20 cellular contexts compared by ENCODE assay signal in genomic region chr13:30800107-30800506, GRCh38.
DNase-seq lines count a peak whose midpoint lies in the region; ATAC-seq and TF ChIP-seq lines count a peak whose summit lies in the region.
"Had no signal": no experiment of that assay in that cellular context is flagged by ENCODE, and none has a peak within 500 bp of the region (broad histone marks: within the 10 kb centered on the region; RNA-seq: fewer than 3 reads in every experiment).

No MANE protein-coding gene starts in this region.

- peak overlapping the region; percentile 46 for H3K27ac ChIP-seq in A673 (ENCODE audit: low read depth, low read length, poor library complexity, severe bottlenecking)
- H3K27ac ChIP-seq in SJSA1: peak overlapping the region; percentile 78
- peak overlapping the region; percentile 7 for H3K27ac ChIP-seq in hepatocyte
- peak overlapping the region; percentile 48 to 65 for H3K27ac ChIP-seq in prostate gland
- H3K27ac ChIP-seq: KMS-11 had no signal

- CTCF ChIA-PET in A673 (lab: Charles Lee): no interaction called here

- H2AFZ ChIP-seq in hepatocyte: no peak overlapping the region

- TF ChIP-seq CTCF in A673 (conservative IDR thresholded peaks at IDR 0.05; ENCODE audit: low read depth, low read length) (no peak), hepatocyte (IDR thresholded peaks at IDR 0.05; ENCODE audit: poor library complexity) (no peak), prostate gland (IDR thresholded peaks at IDR 0.05) (no peak)

- no peaks in the 10 kb centered on the region for H3K27me3 Mint-ChIP-seq in activated T-helper 17 cell treated with anti-CD3 and anti-CD28 coated beads, Interleukin-2, amount 50 U/mL, for 72 hours

- no peak overlapping the region for H3K4me2 ChIP-seq in hepatocyte
- H3K4me2 ChIP-seq: KMS-11 had no signal

- no peaks in the 10 kb centered on the region for H4K20me1 ChIP-seq in hepatocyte (ENCODE audit: insufficient read depth, poor library complexity, severe bottlenecking)

- intact Hi-C loops in A673 (cut with micrococcal nuclease; ENCODE audit: unreplicated experiment): loop anchor here (5.0 to 10.0 kb wide), 3 partner anchors 215 to 388 kb away; partner anchors contain the start of gene HMGB1
- intact Hi-C loops in prostate gland (cut with DNase I): loop anchor here (5.0 kb wide), 8 partner anchors 67 to 668 kb away; partner anchors contain the start of genes HMGB1 and USPL1

- no peak for TF ChIP-seq POLR2A in prostate gland (IDR thresholded peaks at IDR 0.05)

- H3K27me3 ChIP-seq in A673 (replicated peaks; ENCODE audit: insufficient read depth, low read depth, low read length, poor library complexity) (no peaks in the 10 kb centered on the region), SJSA1 (replicated peaks) (no peaks in the 10 kb centered on the region), hepatocyte (no peaks in the 10 kb centered on the region), prostate gland (replicated peaks; ENCODE audit: insufficient read depth) (no peaks in the 10 kb centered on the region)

- 100% methylated on average over 2 of the region's 2 CpGs for WGBS in hepatocyte (ENCODE audit: low lambda C conversion rate, missing lambda C conversion rate)
- WGBS in prostate gland: 81% methylated on average over 2 of the region's 2 CpGs

- H3K4me3 ChIP-seq in A673 (ENCODE audit: low read depth, low read length, poor library complexity, severe bottlenecking) (no peak overlapping the region), SJSA1 (no peak overlapping the region), hepatocyte (no peak overlapping the region), prostate gland (no peak overlapping the region)

- no peaks in the 10 kb centered on the region for H3K36me3 Mint-ChIP-seq in activated T-helper 17 cell treated with anti-CD3 and anti-CD28 coated beads, Interleukin-2, amount 50 U/mL, for 72 hours (ENCODE audit: low read depth)

- no peak overlapping the region for H3K4me3 Mint-ChIP-seq in activated T-helper 17 cell treated with anti-CD3 and anti-CD28 coated beads, Interleukin-2, amount 50 U/mL, for 72 hours

- H3K79me2 ChIP-seq in hepatocyte: no peaks in the 10 kb centered on the region

- no peaks in the 10 kb centered on the region for H3K9me2 ChIP-seq in hepatocyte (replicated peaks; ENCODE audit: insufficient read depth)

- H3K9me3 Mint-ChIP-seq in activated T-helper 17 cell treated with anti-CD3 and anti-CD28 coated beads, Interleukin-2, amount 50 U/mL, for 72 hours: no peaks in the 10 kb centered on the region
- H3K9me3 Mint-ChIP-seq: CD14-positive monocyte had no signal

- no TSS peak for BruUV-seq in A673 (replicated peaks; lab: Mats Ljungman, UMichigan)

- no peaks in the 10 kb centered on the region for H3K36me3 ChIP-seq in A673 (ENCODE audit: insufficient read depth, low read length, poor library complexity, severe bottlenecking)
- H3K36me3 ChIP-seq in SJSA1: no peaks in the 10 kb centered on the region
- H3K36me3 ChIP-seq in hepatocyte (replicated peaks; ENCODE audit: insufficient read depth, low read depth): no peaks in the 10 kb centered on the region
- H3K36me3 ChIP-seq in prostate gland: no peaks in the 10 kb centered on the region

- H3K4me1 Mint-ChIP-seq in activated T-helper 17 cell treated with anti-CD3 and anti-CD28 coated beads, Interleukin-2, amount 50 U/mL, for 72 hours: peaks cover 31% of the 10 kb centered on the region

- POLR2A ChIA-PET in A673 (lab: Charles Lee; ENCODE audit: low non-redundant PET): no interaction called here

- H3K9me3 ChIP-seq in A673 (ENCODE audit: low read depth, low read length, poor library complexity, severe bottlenecking): no peaks in the 10 kb centered on the region
- H3K9me3 ChIP-seq in SJSA1 (replicated peaks): no peaks in the 10 kb centered on the region
- no peaks in the 10 kb centered on the region for H3K9me3 ChIP-seq in hepatocyte (ENCODE audit: low read depth)
- no peaks in the 10 kb centered on the region for H3K9me3 ChIP-seq in prostate gland

- H3K27ac Mint-ChIP-seq in activated T-helper 17 cell treated with anti-CD3 and anti-CD28 coated beads, Interleukin-2, amount 50 U/mL, for 72 hours: no peak overlapping the region
- H3K27ac Mint-ChIP-seq: CD14-positive monocyte had no signal

- no peak for ATAC-seq in activated T-helper 17 cell treated with anti-CD3 and anti-CD28 coated beads, Interleukin-2, amount 50 U/mL, for 72 hours (replicated peaks)
- ATAC-seq: Right ventricle myocardium inferior had no signal

- DNase-seq in A673 (ENCODE audit: low spot score) (peak; percentile 67), SJSA1 (ENCODE audit: low read depth in 1 of 2, low spot score in 2 of 2) (no peak), hepatocyte (ENCODE audit: low spot score) (no peak), prostate gland (ENCODE audit: low spot score) (no peak), iPS-NIHi7 (ENCODE audit: extremely low spot score) (no peak), NCI-H2029 (lab: John Stamatoyannopoulos, UW) (no peak)
- DNase-seq: 8988T, AML-193, GOT3, HCEC 1CT, MV-4-11, NCI-H1105 treated with DMSO at 0.1 percent for 48 hours, NCI-H1694, NCI-H446 treated with DMSO at 0.1 percent for 48 hours, NCI-H526 treated with DMSO at 0.1 percent for 48 hours, OCI-M1 had no signal

- H3K4me1 ChIP-seq in A673 (ENCODE audit: insufficient read depth, low read length, poor library complexity, severe bottlenecking) (peaks cover 31% of the 10 kb centered on the region), SJSA1 (replicated peaks) (peaks cover 62% of the 10 kb centered on the region), hepatocyte (ENCODE audit: insufficient read depth) (peaks cover 19% of the 10 kb centered on the region), prostate gland (replicated peaks) (peaks cover 9% of the 10 kb centered on the region)

Comparison
In these comparisons a context has a peak if more than half of its experiments do, and no peak if none do; other contexts are left out.
1. H3K27ac ChIP-seq: peak in every context shown above with its lines; median percentile 78 in SJSA1; 56 in prostate gland; 46 in A673; 7 in hepatocyte.